ENCODE assay signal across 1 cellular context in the genomic region with DNA sequence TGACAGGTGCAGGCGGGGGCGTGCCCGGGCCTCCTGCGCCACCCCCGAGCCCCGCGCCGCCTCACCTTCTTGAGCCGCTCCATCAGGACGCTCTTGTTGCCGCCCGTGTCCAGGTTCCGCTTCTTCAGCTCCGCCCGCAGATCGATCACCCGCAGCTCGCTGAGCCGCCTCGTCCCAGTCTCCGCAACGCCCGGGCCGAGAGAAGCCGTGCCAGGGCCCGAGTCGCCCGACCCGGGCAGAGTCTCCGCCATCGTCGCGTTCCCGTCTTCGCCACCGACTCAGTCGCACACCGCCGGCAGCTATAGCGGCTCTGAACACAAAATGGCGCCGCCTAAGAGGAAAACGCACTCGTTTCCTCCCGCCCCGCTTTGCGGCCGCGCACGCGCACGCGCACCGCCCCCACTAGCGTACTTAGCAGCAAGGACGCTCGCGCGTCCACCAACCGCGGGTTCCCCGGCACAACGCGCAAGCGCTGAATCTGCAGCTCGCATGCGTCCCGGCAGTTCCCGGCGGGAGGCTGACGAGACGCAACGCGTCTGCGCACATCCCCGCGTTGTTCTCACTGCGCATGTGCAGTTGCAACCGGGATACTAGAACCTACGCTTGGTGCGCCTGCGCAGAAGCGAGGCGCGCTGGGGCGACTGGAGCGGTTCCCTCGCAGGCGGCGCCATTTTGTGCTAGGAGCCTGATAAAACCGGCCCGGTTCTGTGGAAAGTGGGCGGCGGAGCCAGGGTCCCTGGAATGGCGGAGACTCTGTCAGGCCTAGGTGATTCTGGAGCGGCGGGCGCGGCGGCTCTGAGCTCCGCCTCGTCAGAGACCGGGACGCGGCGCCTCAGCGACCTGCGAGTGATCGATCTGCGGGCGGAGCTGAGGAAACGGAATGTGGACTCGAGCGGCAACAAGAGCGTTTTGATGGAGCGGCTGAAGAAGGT.
A peak's percentile ranks its signal among the peaks of the same experiment; 100 is the strongest.
TF ChIP-seq lines count a peak whose summit lies in the region.

A gene (plus strand): TSS at position 619 of the 932 bp plus-strand sequence. CDS start 123 bp downstream, at position 742.
A gene (minus strand): TSS at position 312 of the 932 bp plus-strand sequence. CDS start 61 bp downstream, at position 251.

TF ChIP-seq in HEK293, 187 proteins besides CTCF, POLR2A, EP300 and RAD21 (continued from another document and continues in another):
- TF ChIP-seq, protein P1, sequence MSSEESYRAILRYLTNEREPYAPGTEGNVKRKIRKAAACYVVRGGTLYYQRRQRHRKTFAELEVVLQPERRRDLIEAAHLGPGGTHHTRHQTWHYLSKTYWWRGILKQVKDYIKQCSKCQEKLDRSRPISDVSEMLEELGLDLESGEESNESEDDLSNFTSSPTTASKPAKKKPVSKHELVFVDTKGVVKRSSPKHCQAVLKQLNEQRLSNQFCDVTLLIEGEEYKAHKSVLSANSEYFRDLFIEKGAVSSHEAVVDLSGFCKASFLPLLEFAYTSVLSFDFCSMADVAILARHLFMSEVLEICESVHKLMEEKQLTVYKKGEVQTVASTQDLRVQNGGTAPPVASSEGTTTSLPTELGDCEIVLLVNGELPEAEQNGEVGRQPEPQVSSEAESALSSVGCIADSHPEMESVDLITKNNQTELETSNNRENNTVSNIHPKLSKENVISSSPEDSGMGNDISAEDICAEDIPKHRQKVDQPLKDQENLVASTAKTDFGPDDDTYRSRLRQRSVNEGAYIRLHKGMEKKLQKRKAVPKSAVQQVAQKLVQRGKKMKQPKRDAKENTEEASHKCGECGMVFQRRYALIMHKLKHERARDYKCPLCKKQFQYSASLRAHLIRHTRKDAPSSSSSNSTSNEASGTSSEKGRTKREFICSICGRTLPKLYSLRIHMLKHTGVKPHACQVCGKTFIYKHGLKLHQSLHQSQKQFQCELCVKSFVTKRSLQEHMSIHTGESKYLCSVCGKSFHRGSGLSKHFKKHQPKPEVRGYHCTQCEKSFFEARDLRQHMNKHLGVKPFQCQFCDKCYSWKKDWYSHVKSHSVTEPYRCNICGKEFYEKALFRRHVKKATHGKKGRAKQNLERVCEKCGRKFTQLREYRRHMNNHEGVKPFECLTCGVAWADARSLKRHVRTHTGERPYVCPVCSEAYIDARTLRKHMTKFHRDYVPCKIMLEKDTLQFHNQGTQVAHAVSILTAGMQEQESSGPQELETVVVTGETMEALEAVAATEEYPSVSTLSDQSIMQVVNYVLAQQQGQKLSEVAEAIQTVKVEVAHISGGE (tag by site-specific recombination; conservative IDR thresholded peaks at IDR 0.05; ENCODE audit: low read depth) = peak; percentile 38; the same call in 1 of the 2 replicates
- no peak for TF ChIP-seq ZNF354C (tag by site-specific recombination; IDR thresholded peaks at IDR 0.05; ENCODE audit: borderline replicate concordance, low read depth)
- TF ChIP-seq ZNF341 (tag by site-specific recombination; IDR thresholded peaks at IDR 0.05; ENCODE audit: low read depth) = peak; percentile 93
- no peak for TF ChIP-seq ZNF558 (tag by site-specific recombination; IDR thresholded peaks at IDR 0.05)
- no peak for TF ChIP-seq MEIS1 (CRISPR knock-in tag; IDR thresholded peaks at IDR 0.05; ENCODE audit: borderline replicate concordance)
- TF ChIP-seq, protein P2, sequence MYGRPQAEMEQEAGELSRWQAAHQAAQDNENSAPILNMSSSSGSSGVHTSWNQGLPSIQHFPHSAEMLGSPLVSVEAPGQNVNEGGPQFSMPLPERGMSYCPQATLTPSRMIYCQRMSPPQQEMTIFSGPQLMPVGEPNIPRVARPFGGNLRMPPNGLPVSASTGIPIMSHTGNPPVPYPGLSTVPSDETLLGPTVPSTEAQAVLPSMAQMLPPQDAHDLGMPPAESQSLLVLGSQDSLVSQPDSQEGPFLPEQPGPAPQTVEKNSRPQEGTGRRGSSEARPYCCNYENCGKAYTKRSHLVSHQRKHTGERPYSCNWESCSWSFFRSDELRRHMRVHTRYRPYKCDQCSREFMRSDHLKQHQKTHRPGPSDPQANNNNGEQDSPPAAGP (tag by site-specific recombination; IDR thresholded peaks at IDR 0.05) = peak; percentile 58
- TF ChIP-seq, protein P3, sequence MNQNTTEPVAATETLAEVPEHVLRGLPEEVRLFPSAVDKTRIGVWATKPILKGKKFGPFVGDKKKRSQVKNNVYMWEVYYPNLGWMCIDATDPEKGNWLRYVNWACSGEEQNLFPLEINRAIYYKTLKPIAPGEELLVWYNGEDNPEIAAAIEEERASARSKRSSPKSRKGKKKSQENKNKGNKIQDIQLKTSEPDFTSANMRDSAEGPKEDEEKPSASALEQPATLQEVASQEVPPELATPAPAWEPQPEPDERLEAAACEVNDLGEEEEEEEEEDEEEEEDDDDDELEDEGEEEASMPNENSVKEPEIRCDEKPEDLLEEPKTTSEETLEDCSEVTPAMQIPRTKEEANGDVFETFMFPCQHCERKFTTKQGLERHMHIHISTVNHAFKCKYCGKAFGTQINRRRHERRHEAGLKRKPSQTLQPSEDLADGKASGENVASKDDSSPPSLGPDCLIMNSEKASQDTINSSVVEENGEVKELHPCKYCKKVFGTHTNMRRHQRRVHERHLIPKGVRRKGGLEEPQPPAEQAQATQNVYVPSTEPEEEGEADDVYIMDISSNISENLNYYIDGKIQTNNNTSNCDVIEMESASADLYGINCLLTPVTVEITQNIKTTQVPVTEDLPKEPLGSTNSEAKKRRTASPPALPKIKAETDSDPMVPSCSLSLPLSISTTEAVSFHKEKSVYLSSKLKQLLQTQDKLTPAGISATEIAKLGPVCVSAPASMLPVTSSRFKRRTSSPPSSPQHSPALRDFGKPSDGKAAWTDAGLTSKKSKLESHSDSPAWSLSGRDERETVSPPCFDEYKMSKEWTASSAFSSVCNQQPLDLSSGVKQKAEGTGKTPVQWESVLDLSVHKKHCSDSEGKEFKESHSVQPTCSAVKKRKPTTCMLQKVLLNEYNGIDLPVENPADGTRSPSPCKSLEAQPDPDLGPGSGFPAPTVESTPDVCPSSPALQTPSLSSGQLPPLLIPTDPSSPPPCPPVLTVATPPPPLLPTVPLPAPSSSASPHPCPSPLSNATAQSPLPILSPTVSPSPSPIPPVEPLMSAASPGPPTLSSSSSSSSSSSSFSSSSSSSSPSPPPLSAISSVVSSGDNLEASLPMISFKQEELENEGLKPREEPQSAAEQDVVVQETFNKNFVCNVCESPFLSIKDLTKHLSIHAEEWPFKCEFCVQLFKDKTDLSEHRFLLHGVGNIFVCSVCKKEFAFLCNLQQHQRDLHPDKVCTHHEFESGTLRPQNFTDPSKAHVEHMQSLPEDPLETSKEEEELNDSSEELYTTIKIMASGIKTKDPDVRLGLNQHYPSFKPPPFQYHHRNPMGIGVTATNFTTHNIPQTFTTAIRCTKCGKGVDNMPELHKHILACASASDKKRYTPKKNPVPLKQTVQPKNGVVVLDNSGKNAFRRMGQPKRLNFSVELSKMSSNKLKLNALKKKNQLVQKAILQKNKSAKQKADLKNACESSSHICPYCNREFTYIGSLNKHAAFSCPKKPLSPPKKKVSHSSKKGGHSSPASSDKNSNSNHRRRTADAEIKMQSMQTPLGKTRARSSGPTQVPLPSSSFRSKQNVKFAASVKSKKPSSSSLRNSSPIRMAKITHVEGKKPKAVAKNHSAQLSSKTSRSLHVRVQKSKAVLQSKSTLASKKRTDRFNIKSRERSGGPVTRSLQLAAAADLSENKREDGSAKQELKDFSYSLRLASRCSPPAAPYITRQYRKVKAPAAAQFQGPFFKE (tag by site-specific recombination; IDR thresholded peaks at IDR 0.05; ENCODE audit: borderline replicate concordance) = no peak
- TF ChIP-seq ZNF701 (tag by site-specific recombination; IDR thresholded peaks at IDR 0.05) = no peak
- TF ChIP-seq, protein P4, sequence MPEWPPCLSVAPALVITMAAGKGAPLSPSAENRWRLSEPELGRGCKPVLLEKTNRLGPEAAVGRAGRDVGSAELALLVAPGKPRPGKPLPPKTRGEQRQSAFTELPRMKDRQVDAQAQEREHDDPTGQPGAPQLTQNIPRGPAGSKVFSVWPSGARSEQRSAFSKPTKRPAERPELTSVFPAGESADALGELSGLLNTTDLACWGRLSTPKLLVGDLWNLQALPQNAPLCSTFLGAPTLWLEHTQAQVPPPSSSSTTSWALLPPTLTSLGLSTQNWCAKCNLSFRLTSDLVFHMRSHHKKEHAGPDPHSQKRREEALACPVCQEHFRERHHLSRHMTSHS (tag by site-specific recombination; IDR thresholded peaks at IDR 0.05) = no peak
- no peak for TF ChIP-seq ZNF549 (tag by site-specific recombination; IDR thresholded peaks at IDR 0.05)
- no peak for TF ChIP-seq ZNF169 (tag by site-specific recombination; IDR thresholded peaks at IDR 0.05)
- TF ChIP-seq ZNF677 (tag by site-specific recombination; IDR thresholded peaks at IDR 0.05) = no peak
- no peak for TF ChIP-seq HOXD13 (CRISPR knock-in tag; IDR thresholded peaks at IDR 0.05; ENCODE audit: borderline replicate concordance)
- no peak for TF ChIP-seq ZNF585B (tag by site-specific recombination; IDR thresholded peaks at IDR 0.05)
- TF ChIP-seq, protein P5, sequence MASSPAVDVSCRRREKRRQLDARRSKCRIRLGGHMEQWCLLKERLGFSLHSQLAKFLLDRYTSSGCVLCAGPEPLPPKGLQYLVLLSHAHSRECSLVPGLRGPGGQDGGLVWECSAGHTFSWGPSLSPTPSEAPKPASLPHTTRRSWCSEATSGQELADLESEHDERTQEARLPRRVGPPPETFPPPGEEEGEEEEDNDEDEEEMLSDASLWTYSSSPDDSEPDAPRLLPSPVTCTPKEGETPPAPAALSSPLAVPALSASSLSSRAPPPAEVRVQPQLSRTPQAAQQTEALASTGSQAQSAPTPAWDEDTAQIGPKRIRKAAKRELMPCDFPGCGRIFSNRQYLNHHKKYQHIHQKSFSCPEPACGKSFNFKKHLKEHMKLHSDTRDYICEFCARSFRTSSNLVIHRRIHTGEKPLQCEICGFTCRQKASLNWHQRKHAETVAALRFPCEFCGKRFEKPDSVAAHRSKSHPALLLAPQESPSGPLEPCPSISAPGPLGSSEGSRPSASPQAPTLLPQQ (tag by site-specific recombination; IDR thresholded peaks at IDR 0.05) = peak; percentile 51
- peak; percentile 47 for TF ChIP-seq ZNF843 (tag by site-specific recombination; IDR thresholded peaks at IDR 0.05)
- TF ChIP-seq, protein P6, sequence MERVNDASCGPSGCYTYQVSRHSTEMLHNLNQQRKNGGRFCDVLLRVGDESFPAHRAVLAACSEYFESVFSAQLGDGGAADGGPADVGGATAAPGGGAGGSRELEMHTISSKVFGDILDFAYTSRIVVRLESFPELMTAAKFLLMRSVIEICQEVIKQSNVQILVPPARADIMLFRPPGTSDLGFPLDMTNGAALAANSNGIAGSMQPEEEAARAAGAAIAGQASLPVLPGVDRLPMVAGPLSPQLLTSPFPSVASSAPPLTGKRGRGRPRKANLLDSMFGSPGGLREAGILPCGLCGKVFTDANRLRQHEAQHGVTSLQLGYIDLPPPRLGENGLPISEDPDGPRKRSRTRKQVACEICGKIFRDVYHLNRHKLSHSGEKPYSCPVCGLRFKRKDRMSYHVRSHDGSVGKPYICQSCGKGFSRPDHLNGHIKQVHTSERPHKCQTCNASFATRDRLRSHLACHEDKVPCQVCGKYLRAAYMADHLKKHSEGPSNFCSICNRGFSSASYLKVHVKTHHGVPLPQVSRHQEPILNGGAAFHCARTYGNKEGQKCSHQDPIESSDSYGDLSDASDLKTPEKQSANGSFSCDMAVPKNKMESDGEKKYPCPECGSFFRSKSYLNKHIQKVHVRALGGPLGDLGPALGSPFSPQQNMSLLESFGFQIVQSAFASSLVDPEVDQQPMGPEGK (tag by site-specific recombination; IDR thresholded peaks at IDR 0.05) = no peak; the same call in 1 of the 2 replicates
- no peak for TF ChIP-seq ZNF560 (tag by site-specific recombination; IDR thresholded peaks at IDR 0.05; ENCODE audit: borderline replicate concordance)
- TF ChIP-seq OVOL3 (tag by site-specific recombination; IDR thresholded peaks at IDR 0.05) = peak; percentile 82; the same call in 1 of the 2 replicates
- no peak for TF ChIP-seq ZNF747 (tag by site-specific recombination; IDR thresholded peaks at IDR 0.05)
- TF ChIP-seq OSR2 (tag by site-specific recombination; IDR thresholded peaks at IDR 0.05) = no peak
- TF ChIP-seq ZNF624 (tag by site-specific recombination; IDR thresholded peaks at IDR 0.05) = no peak
- no peak for TF ChIP-seq ZNF175 (tag by site-specific recombination; IDR thresholded peaks at IDR 0.05)
- TF ChIP-seq ZFP3 (tag by site-specific recombination; IDR thresholded peaks at IDR 0.05; ENCODE audit: low read depth) = no peak
- TF ChIP-seq, protein P7, sequence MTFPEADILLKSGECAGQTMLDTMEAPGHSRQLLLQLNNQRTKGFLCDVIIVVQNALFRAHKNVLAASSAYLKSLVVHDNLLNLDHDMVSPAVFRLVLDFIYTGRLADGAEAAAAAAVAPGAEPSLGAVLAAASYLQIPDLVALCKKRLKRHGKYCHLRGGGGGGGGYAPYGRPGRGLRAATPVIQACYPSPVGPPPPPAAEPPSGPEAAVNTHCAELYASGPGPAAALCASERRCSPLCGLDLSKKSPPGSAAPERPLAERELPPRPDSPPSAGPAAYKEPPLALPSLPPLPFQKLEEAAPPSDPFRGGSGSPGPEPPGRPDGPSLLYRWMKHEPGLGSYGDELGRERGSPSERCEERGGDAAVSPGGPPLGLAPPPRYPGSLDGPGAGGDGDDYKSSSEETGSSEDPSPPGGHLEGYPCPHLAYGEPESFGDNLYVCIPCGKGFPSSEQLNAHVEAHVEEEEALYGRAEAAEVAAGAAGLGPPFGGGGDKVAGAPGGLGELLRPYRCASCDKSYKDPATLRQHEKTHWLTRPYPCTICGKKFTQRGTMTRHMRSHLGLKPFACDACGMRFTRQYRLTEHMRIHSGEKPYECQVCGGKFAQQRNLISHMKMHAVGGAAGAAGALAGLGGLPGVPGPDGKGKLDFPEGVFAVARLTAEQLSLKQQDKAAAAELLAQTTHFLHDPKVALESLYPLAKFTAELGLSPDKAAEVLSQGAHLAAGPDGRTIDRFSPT (tag by site-specific recombination; IDR thresholded peaks at IDR 0.05) = no peak
- TF ChIP-seq, protein P8, sequence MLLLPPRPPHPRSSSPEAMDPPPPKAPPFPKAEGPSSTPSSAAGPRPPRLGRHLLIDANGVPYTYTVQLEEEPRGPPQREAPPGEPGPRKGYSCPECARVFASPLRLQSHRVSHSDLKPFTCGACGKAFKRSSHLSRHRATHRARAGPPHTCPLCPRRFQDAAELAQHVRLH (tag by site-specific recombination; IDR thresholded peaks at IDR 0.05) = no peak
- no peak for TF ChIP-seq ZNF202 (tag by site-specific recombination; IDR thresholded peaks at IDR 0.05; ENCODE audit: borderline replicate concordance)
- TF ChIP-seq ZNF311 (tag by site-specific recombination; IDR thresholded peaks at IDR 0.05; ENCODE audit: borderline replicate concordance) = no peak
- TF ChIP-seq ZEB2 (tag by site-specific recombination; IDR thresholded peaks at IDR 0.05) = peak; percentile 54; the same call in 1 of the 2 replicates
- peak; percentile 60; the same call in 1 of the 2 replicates for TF ChIP-seq KLF8 (tag by site-specific recombination; IDR thresholded peaks at IDR 0.05)
- TF ChIP-seq EGR2 (tag by site-specific recombination; IDR thresholded peaks at IDR 0.05; ENCODE audit: low read depth) = peak; percentile 26; the same call in 1 of the 2 replicates
- TF ChIP-seq ZNF223 (tag by site-specific recombination; IDR thresholded peaks at IDR 0.05) = no peak
- TF ChIP-seq, protein P9, sequence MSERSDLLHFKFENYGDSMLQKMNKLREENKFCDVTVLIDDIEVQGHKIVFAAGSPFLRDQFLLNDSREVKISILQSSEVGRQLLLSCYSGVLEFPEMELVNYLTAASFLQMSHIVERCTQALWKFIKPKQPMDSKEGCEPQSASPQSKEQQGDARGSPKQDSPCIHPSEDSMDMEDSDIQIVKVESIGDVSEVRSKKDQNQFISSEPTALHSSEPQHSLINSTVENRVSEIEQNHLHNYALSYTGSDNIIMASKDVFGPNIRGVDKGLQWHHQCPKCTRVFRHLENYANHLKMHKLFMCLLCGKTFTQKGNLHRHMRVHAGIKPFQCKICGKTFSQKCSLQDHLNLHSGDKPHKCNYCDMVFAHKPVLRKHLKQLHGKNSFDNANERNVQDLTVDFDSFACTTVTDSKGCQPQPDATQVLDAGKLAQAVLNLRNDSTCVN (tag by site-specific recombination; optimal IDR thresholded peaks at IDR 0.05) = peak; percentile 100
- TF ChIP-seq KLF9 (tag by site-specific recombination; IDR thresholded peaks at IDR 0.05; ENCODE audit: low read depth) = peak; percentile 65
- no peak for TF ChIP-seq ZNF555 (tag by site-specific recombination; conservative IDR thresholded peaks at IDR 0.05)
- TF ChIP-seq ZNF114 (tag by site-specific recombination; IDR thresholded peaks at IDR 0.05) = no peak
